In genomic region chr2:8872821-8873432, GRCh38 we compare ENCODE assay signal across 8 cellular contexts. TPM values are rescaled to one million over a fixed set of nuclear protein-coding genes. Genes with fewer than 3 reads are reported as not detected.
DNase-seq lines count a peak whose midpoint lies in the region; ATAC-seq, FAIRE-seq and TF ChIP-seq lines count a peak whose summit lies in the region.

No MANE protein-coding gene starts in this region.

- TF ChIP-seq CTCF in OCI-LY1 (IDR thresholded peaks at IDR 0.05; ENCODE audit: low read length), result peak; percentile 64
- TF ChIP-seq CTCF in epithelial cell of proximal tubule (conservative IDR thresholded peaks at IDR 0.05; ENCODE audit: low read depth, low read length), result peak; percentile 80
- TF ChIP-seq CTCF in pancreas (IDR thresholded peaks at IDR 0.05), result peak in 3 of 4 donors; percentile 27 to 36 (median 31)

- H3K27ac ChIP-seq in OCI-LY1 (ENCODE audit: low read depth, low read length, poor library complexity, severe bottlenecking) (no peak overlapping the region), pancreas (no peak overlapping the region)

- DNase-seq in Daoy (ENCODE audit: low read depth) (peak; percentile 37), epithelial cell of proximal tubule (ENCODE audit: low read depth) (no peak), pancreas (no peak)
- DNase-seq in Jurkat, Clone E6-1 (ENCODE audit: low read depth, low spot score), result peak; percentile 54

- H2AFZ ChIP-seq in OCI-LY1 (ENCODE audit: low read length), result no peak overlapping the region

- H3K9me2 ChIP-seq in OCI-LY1 (ENCODE audit: low read depth, low read length), result no peaks in the 10 kb centered on the region

- FAIRE-seq in pancreas (lab: Jason Lieb, UNC), result peak; percentile 80

- H3F3A ChIP-seq in OCI-LY1 (ENCODE audit: insufficient read depth, low read length), result no peaks in the 10 kb centered on the region

- H3K4me3 ChIP-seq in Jurkat, Clone E6-1 (ENCODE audit: low read length), result no peak overlapping the region
- H3K4me3 ChIP-seq in OCI-LY1 (ENCODE audit: low read depth, low read length, poor library complexity, severe bottlenecking), result no peak overlapping the region
- H3K4me3 ChIP-seq in epithelial cell of proximal tubule (ENCODE audit: low read depth, low read length), result no peak overlapping the region
- no peak overlapping the region for H3K4me3 ChIP-seq in pancreas

- H3K79me2 ChIP-seq in OCI-LY1 (ENCODE audit: insufficient read depth, low read length), result no peaks in the 10 kb centered on the region

- WGBS in pancreas, 2 donors, result 40 to 44% methylated on average over 11 of the region's 11 CpGs

- no peaks in the 10 kb centered on the region for H3K9me3 ChIP-seq in OCI-LY1 (ENCODE audit: low read length)
- H3K9me3 ChIP-seq in pancreas, result no peaks in the 10 kb centered on the region

- H3K36me3 ChIP-seq in OCI-LY1 (ENCODE audit: insufficient read depth, low read length) (no peaks in the 10 kb centered on the region), pancreas (no peaks in the 10 kb centered on the region)

- H3K4me1 ChIP-seq in OCI-LY1 (ENCODE audit: insufficient read depth, low read length, severe bottlenecking) (peaks cover 6% of the 10 kb centered on the region), pancreas (no peaks in the 10 kb centered on the region)

- H3K27me3 ChIP-seq in OCI-LY1 (ENCODE audit: insufficient read depth, low read length) (no peaks in the 10 kb centered on the region), pancreas (no peaks in the 10 kb centered on the region)

- H4K20me1 ChIP-seq in OCI-LY1 (ENCODE audit: insufficient read depth, low read length), result no peaks in the 10 kb centered on the region

- H3K9ac ChIP-seq in OCI-LY1 (ENCODE audit: low read length), result no peak overlapping the region

- no peak overlapping the region for H3K4me2 ChIP-seq in OCI-LY1 (ENCODE audit: low read length)

- intact Hi-C loops in pancreas (cut with DNase I), result loop anchor here in 1 of 3 donors (5.0 kb wide), 1 partner anchor 264 kb away; no protein-coding TSS in a partner anchor

- ATAC-seq in pancreas (peak in 3 of 4 donors; percentile 59 to 78 (median 72)), GM18909 (IDR thresholded peaks at IDR 0.05; ENCODE audit: poor library complexity, unreplicated experiment) (no peak), GM21515 (IDR thresholded peaks at IDR 0.05; ENCODE audit: unreplicated experiment) (no peak), GM18873 (IDR thresholded peaks at IDR 0.05; ENCODE audit: low FRiP score, unreplicated experiment) (no peak)

RNA-seq across cellular contexts. Expression of gene KIDINS220, which starts 35.5 kb away (rescaled TPM):
- 16.6 and 19.6 TPM in 2 replicates for total RNA-seq in Daoy (2014; rRNA removed; shearing (Covaris generic))
- polyA plus RNA-seq in Jurkat, Clone E6-1 (2012; ENCODE audit: insufficient read depth, insufficient read length), result 17.5 TPM
- total RNA-seq in epithelial cell of proximal tubule (17.4 and 27.0 TPM in 2 replicates), pancreas (10 to 100 TPM; 16.3 to 34.3 (median 18.8) TPM)
- 10 to 100 TPM in 1 of 2 donors, 1 to 10 TPM in 1; 8.5 to 17.8 TPM for polyA plus RNA-seq in pancreas

Comparison
In these comparisons a context has a peak if more than half of its experiments do, and no peak if none do; other contexts are left out.
1. DNase-seq: peak in Daoy (single experiment) and Jurkat, Clone E6-1 (single experiment); none in epithelial cell of proximal tubule (single experiment) and pancreas (0 of 6).
2. ATAC-seq: peak in pancreas (3 of 4); none in GM18909 (single experiment), GM21515 (single experiment) and GM18873 (single experiment).
3. Peak in every context shown above with its lines, with median percentiles within 50 percentile points of each other: CTCF ChIP-seq.